ENCODE assay signal across 9 cellular contexts in genomic region chr6:122789862-122790739, GRCh38. TPM values are rescaled to one million over a fixed set of nuclear protein-coding genes. Genes with fewer than 3 reads are reported as not detected.
DNase-seq lines count a peak whose midpoint lies in the region; ATAC-seq and TF ChIP-seq lines count a peak whose summit lies in the region.
"Had no signal": no experiment of that assay in that cellular context is flagged by ENCODE, and none has a peak within 500 bp of the region (broad histone marks: within the 10 kb centered on the region; RNA-seq: fewer than 3 reads in every experiment).

No MANE protein-coding gene starts in this region.

- DNase-seq in AG04449 (ENCODE audit: low read depth, low spot score): no peak
- peak; percentile 60 for DNase-seq in NCI-H2107 treated with DMSO at 0.1 percent for 48 hours (lab: John Stamatoyannopoulos, UW; ENCODE audit: unreplicated experiment)
- DNase-seq in activated naive CD4-positive, alpha-beta T cell treated with anti-CD3 and anti-CD28 coated beads, Interleukin-2, amount 50 U/mL, for 72 hours (ENCODE audit: low spot score in 2 of 2): peak in 1 of 2 donors; percentile 40
- peak; percentile 20 for DNase-seq in left ventricle myocardium inferior
- DNase-seq in progenitor cell of endocrine pancreas (ENCODE audit: low spot score, unreplicated experiment): no peak
- no peak for DNase-seq in NCI-H510A (lab: John Stamatoyannopoulos, UW)

- H3K4me1 Mint-ChIP-seq in progenitor cell of endocrine pancreas (ENCODE audit: low read depth): peaks cover 40% of the 10 kb centered on the region

- H3K4me3 ChIP-seq in AG04449 (ENCODE audit: low read depth, low read length) (peak overlapping the region; percentile 77), left ventricle myocardium inferior (peak overlapping the region; percentile 86)

- H3K27ac ChIP-seq in left ventricle myocardium inferior (replicated peaks): peak overlapping the region; percentile 96

- H3K27me3 ChIP-seq in left ventricle myocardium inferior (ENCODE audit: low read depth): no peaks in the 10 kb centered on the region

- H3K27me3 Mint-ChIP-seq in progenitor cell of endocrine pancreas: peaks cover 3% of the 10 kb centered on the region

- CTCF ChIA-PET in AG04449 (lab: Yijun Ruan, JAX): interaction anchor here (0.7 to 5.5 kb wide), 26 partner anchors 7 to 354 kb away, joined by 3 to 34 read pairs (median 4); partner anchors contain the start of gene FABP7

- POLR2A ChIA-PET in AG04449 (lab: Yijun Ruan, JAX): interaction anchor here (1.4 to 1.6 kb wide), 2 partner anchors 8 to 319 kb away, joined by 4 to 13 read pairs; partner anchors contain the start of gene SERINC1

- peaks cover 6 to 10% of the 10 kb centered on the region in 2 donors for H3K36me3 Mint-ChIP-seq in activated naive CD4-positive, alpha-beta T cell treated with anti-CD3 and anti-CD28 coated beads, Interleukin-2, amount 50 U/mL, for 72 hours
- no peaks in the 10 kb centered on the region for H3K36me3 Mint-ChIP-seq in progenitor cell of endocrine pancreas (ENCODE audit: insufficient read depth)

- no peaks in the 10 kb centered on the region for H3K36me3 ChIP-seq in left ventricle myocardium inferior

- H3K9me3 ChIP-seq in left ventricle myocardium inferior (replicated peaks): no peaks in the 10 kb centered on the region

- no peaks in the 10 kb centered on the region for H3K9me3 Mint-ChIP-seq in activated naive CD4-positive, alpha-beta T cell treated with anti-CD3 and anti-CD28 coated beads, Interleukin-2, amount 50 U/mL, for 72 hours
- no peaks in the 10 kb centered on the region for H3K9me3 Mint-ChIP-seq in progenitor cell of endocrine pancreas (ENCODE audit: low read depth)

- no peak for TF ChIP-seq POLR2A in GM18505 (IDR thresholded peaks at IDR 0.05; ENCODE audit: borderline replicate concordance, extremely low read depth, insufficient read depth, insufficient read length)

- intact Hi-C loops in left ventricle myocardium inferior (cut with micrococcal nuclease): no loop called here

- TF ChIP-seq CTCF in AG04449 (IDR thresholded peaks at IDR 0.05; ENCODE audit: insufficient read depth, low read length, missing control alignments) (no peak), left ventricle myocardium inferior (IDR thresholded peaks at IDR 0.05; ENCODE audit: borderline replicate concordance) (no peak), progenitor cell of endocrine pancreas (IDR thresholded peaks at IDR 0.05; ENCODE audit: unreplicated experiment) (no peak)

- H3K4me3 Mint-ChIP-seq in progenitor cell of endocrine pancreas (ENCODE audit: low read depth): peak overlapping the region; percentile 91

- H3K27ac Mint-ChIP-seq in activated naive CD4-positive, alpha-beta T cell treated with anti-CD3 and anti-CD28 coated beads, Interleukin-2, amount 50 U/mL, for 72 hours: no peak overlapping the region
- H3K27ac Mint-ChIP-seq in progenitor cell of endocrine pancreas: peak overlapping the region; percentile 98

- peaks cover 30% of the 10 kb centered on the region for H3K4me1 ChIP-seq in left ventricle myocardium inferior

- ATAC-seq in GM18505 (IDR thresholded peaks at IDR 0.05; ENCODE audit: unreplicated experiment): peak; percentile 47
- peak; percentile 47 for ATAC-seq in HG02884 (IDR thresholded peaks at IDR 0.05; ENCODE audit: unreplicated experiment)
- peak; percentile 83 to 87 for ATAC-seq in activated naive CD4-positive, alpha-beta T cell treated with anti-CD3 and anti-CD28 coated beads, Interleukin-2, amount 50 U/mL, for 72 hours

RNA-seq across cellular contexts. Expression of gene SMPDL3A, which starts 1.0 kb away (rescaled TPM):
- total RNA-seq in activated naive CD4-positive, alpha-beta T cell treated with anti-CD3 and anti-CD28 coated beads, Interleukin-2, amount 50 U/mL, for 72 hours: 1 to 10 TPM in 1 of 2 donors, not detected in 1; 1.4 TPM
- total RNA-seq in left ventricle myocardium inferior (3.8 TPM), progenitor cell of endocrine pancreas (8.6 and 11.0 TPM in 2 replicates)

RNA-seq across cellular contexts. Expression of gene FABP7, which starts 10.6 kb away (rescaled TPM):
- total RNA-seq in activated naive CD4-positive, alpha-beta T cell treated with anti-CD3 and anti-CD28 coated beads, Interleukin-2, amount 50 U/mL, for 72 hours: not detected
- total RNA-seq in left ventricle myocardium inferior (not detected), progenitor cell of endocrine pancreas (6.8 and 7.2 TPM in 2 replicates)
- total RNA-seq: HT1080 had no signal

Comparison
In these comparisons a context has a peak if more than half of its experiments do, and no peak if none do; other contexts are left out.
1. DNase-seq: peak in NCI-H2107 treated with DMSO at 0.1 percent for 48 hours (single experiment) and left ventricle myocardium inferior (single experiment); none in AG04449 (single experiment), progenitor cell of endocrine pancreas (single experiment) and NCI-H510A (single experiment).
2. Peak in every context shown above with its lines, with median percentiles within 50 percentile points of each other: ATAC-seq.